In the genomic region with DNA sequence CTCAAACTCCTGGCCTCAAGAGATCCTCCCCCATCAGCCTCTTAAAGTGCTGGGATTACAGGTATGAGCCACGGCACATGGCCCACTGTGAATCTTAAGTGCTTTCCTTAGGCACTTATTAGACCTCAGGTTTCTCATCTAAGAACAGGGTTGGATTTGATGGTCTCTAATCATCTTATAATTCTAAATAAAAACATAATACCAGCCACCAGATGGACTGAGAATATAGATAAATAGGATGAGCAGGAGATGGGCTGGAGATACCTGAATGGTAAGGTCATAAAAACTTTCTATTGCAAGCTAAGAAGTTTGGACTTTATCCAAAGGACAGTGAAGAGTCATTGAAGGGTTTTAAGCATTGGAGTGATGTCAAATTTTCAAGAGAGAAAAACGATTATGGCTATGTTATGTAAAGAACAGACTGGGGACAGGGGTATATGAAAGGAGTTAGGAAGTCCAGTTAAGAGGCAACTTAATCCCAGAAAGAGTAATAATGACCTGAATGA, we compare ENCODE assay signal across 20 cellular contexts.
DNase-seq lines count a peak whose midpoint lies in the region; ATAC-seq and TF ChIP-seq lines count a peak whose summit lies in the region.
"Had no signal": no experiment of that assay in that cellular context is flagged by ENCODE, and none has a peak within 500 bp of the region (broad histone marks: within the 10 kb centered on the region; RNA-seq: fewer than 3 reads in every experiment).

No MANE protein-coding gene starts in this region.

- peaks cover 27% of the 10 kb centered on the region for H3K4me1 Mint-ChIP-seq in osteocyte (ENCODE audit: unreplicated experiment)
- H3K4me1 Mint-ChIP-seq in stimulated activated naive CD8-positive, alpha-beta T cell treated with anti-CD3 and anti-CD28 coated beads, Interleukin-15, amount 100 ng/mL, for 72 hours, result no peaks in the 10 kb centered on the region
- H3K4me1 Mint-ChIP-seq: WTC11 had no signal

- H3K9me3 ChIP-seq in SK-N-SH, result no peaks in the 10 kb centered on the region

- no peaks in the 10 kb centered on the region for H4K20me1 ChIP-seq in SK-N-SH (ENCODE audit: insufficient read depth)

- peak; percentile 8 for DNase-seq in NCI-H446 treated with DMSO at 0.1 percent for 48 hours (lab: John Stamatoyannopoulos, UW)
- no peak for DNase-seq in NCI-H446 (lab: John Stamatoyannopoulos, UW)
- DNase-seq in NB4 (ENCODE audit: low read depth), result peak; percentile 22
- DNase-seq in SK-N-SH, result no peak
- DNase-seq in osteocyte (ENCODE audit: extremely low spot score, unreplicated experiment), result no peak
- DNase-seq in stimulated activated naive CD8-positive, alpha-beta T cell treated with anti-CD3 and anti-CD28 coated beads, Interleukin-15, amount 100 ng/mL, for 72 hours, result no peak
- DNase-seq in HT-29 (ENCODE audit: low spot score), result no peak
- DNase-seq: activated CD4-positive, alpha-beta memory T cell treated with anti-CD3 and anti-CD28 coated beads for 36 hours; activated naive CD4-positive, alpha-beta T cell treated with Interleukin-2 at 50 U/mL for 16 hours; aorta; DMS153; effector memory CD8-positive, alpha-beta T cell; glutamatergic neuron; left ventricle myocardium superior; NCI-H1436; NCI-H226; PC-3; T-helper 2 cell had no signal

- no peak for TF ChIP-seq EP300 in SK-N-SH (IDR thresholded peaks at IDR 0.05; ENCODE audit: borderline replicate concordance in 1 of 2, low read depth in 1 of 2, low read length in 1 of 2)

- H3K79me2 ChIP-seq in SK-N-SH (ENCODE audit: insufficient read depth), result no peaks in the 10 kb centered on the region

- peaks cover 9 to 27% of the 10 kb centered on the region in 2 experiments for H3K4me1 ChIP-seq in SK-N-SH (ENCODE audit: control insufficient read depth in 1 of 2, insufficient read depth in 2 of 2, low read depth in 1 of 2, low read length in 1 of 2)

- POLR2A ChIA-PET in SK-N-SH (lab: Yijun Ruan, JAX), result no interaction called here

- no peak for TF ChIP-seq POLR2A in NB4 (IDR thresholded peaks at IDR 0.05; ENCODE audit: extremely low read depth, insufficient read length)

- no peak for ATAC-seq in stimulated activated naive CD8-positive, alpha-beta T cell treated with anti-CD3 and anti-CD28 coated beads, Interleukin-15, amount 100 ng/mL, for 72 hours
- no peak for ATAC-seq in GM21515 (IDR thresholded peaks at IDR 0.05; ENCODE audit: unreplicated experiment)
- ATAC-seq: effector memory CD8-positive, alpha-beta T cell; left ventricle myocardium superior; PC-3; WTC11 had no signal

- 43% methylated on average over 2 of the region's 2 CpGs for WGBS in SK-N-SH (ENCODE audit: low lambda C conversion rate)

- peak overlapping the region; percentile 55 for H3K27ac Mint-ChIP-seq in osteocyte (ENCODE audit: unreplicated experiment)
- H3K27ac Mint-ChIP-seq in stimulated activated naive CD8-positive, alpha-beta T cell treated with anti-CD3 and anti-CD28 coated beads, Interleukin-15, amount 100 ng/mL, for 72 hours, result no peak overlapping the region
- H3K27ac Mint-ChIP-seq: activated CD4-positive, alpha-beta memory T cell treated with anti-CD3 and anti-CD28 coated beads for 36 hours; effector memory CD8-positive, alpha-beta T cell; WTC11 had no signal

- H3F3A ChIP-seq in SK-N-SH (replicated peaks; ENCODE audit: insufficient read depth), result peaks cover 17% of the 10 kb centered on the region

- peaks cover 0 to 3% of the 10 kb centered on the region in 2 experiments for H3K36me3 ChIP-seq in SK-N-SH (replicated peaks in 1 of 2; ENCODE audit: control insufficient read depth in 1 of 2, insufficient read depth in 2 of 2, low read length in 1 of 2)

- CTCF ChIA-PET in SK-N-SH (lab: Yijun Ruan, JAX), result interaction anchor here (1.0 to 2.0 kb wide), 3 partner anchors 17 to 221 kb away, joined by 3 to 9 read pairs (median 5); no protein-coding TSS in a partner anchor

- H3K9ac ChIP-seq in SK-N-SH, result no peak overlapping the region

- peak overlapping the region in 1 of 2 experiments; percentile 31; a peak in 2 of 4 replicates for H3K27ac ChIP-seq in SK-N-SH (ENCODE audit: low read depth in 2 of 2, low read length in 1 of 2)

- no peaks in the 10 kb centered on the region for H3K27me3 Mint-ChIP-seq in osteocyte (ENCODE audit: unreplicated experiment)
- no peaks in the 10 kb centered on the region for H3K27me3 Mint-ChIP-seq in stimulated activated naive CD8-positive, alpha-beta T cell treated with anti-CD3 and anti-CD28 coated beads, Interleukin-15, amount 100 ng/mL, for 72 hours
- H3K27me3 Mint-ChIP-seq: activated CD4-positive, alpha-beta memory T cell treated with anti-CD3 and anti-CD28 coated beads for 36 hours; effector memory CD8-positive, alpha-beta T cell had no signal

- no peak overlapping the region for H2AFZ ChIP-seq in SK-N-SH (ENCODE audit: low read depth)

- H3K27me3 ChIP-seq in SK-N-SH (ENCODE audit: insufficient read depth), result no peaks in the 10 kb centered on the region

- H3K9me2 ChIP-seq in SK-N-SH, result no peaks in the 10 kb centered on the region

- peaks cover 8% of the 10 kb centered on the region for H3K36me3 Mint-ChIP-seq in osteocyte (ENCODE audit: unreplicated experiment)
- H3K36me3 Mint-ChIP-seq: WTC11 had no signal

- TF ChIP-seq CTCF in NB4 (IDR thresholded peaks at IDR 0.05; ENCODE audit: low read depth, low read length), result no peak
- TF ChIP-seq CTCF in SK-N-SH (IDR thresholded peaks at IDR 0.05), result no peak
- TF ChIP-seq CTCF in osteocyte (IDR thresholded peaks at IDR 0.05), result no peak

- peak overlapping the region; percentile 2; the same call in 1 of the 2 replicates for H3K4me2 ChIP-seq in SK-N-SH

- H3K9me3 Mint-ChIP-seq in osteocyte (ENCODE audit: unreplicated experiment), result no peaks in the 10 kb centered on the region
- H3K9me3 Mint-ChIP-seq in stimulated activated naive CD8-positive, alpha-beta T cell treated with anti-CD3 and anti-CD28 coated beads, Interleukin-15, amount 100 ng/mL, for 72 hours, result no peaks in the 10 kb centered on the region
- H3K9me3 Mint-ChIP-seq: activated CD4-positive, alpha-beta memory T cell treated with anti-CD3 and anti-CD28 coated beads for 36 hours; effector memory CD8-positive, alpha-beta T cell; WTC11 had no signal

- H3K4me3 Mint-ChIP-seq in osteocyte (ENCODE audit: unreplicated experiment), result peak overlapping the region; percentile 7
- no peak overlapping the region for H3K4me3 Mint-ChIP-seq in stimulated activated naive CD8-positive, alpha-beta T cell treated with anti-CD3 and anti-CD28 coated beads, Interleukin-15, amount 100 ng/mL, for 72 hours
- H3K4me3 Mint-ChIP-seq: activated CD4-positive, alpha-beta memory T cell treated with anti-CD3 and anti-CD28 coated beads for 36 hours; effector memory CD8-positive, alpha-beta T cell; WTC11 had no signal

- H3K4me3 ChIP-seq in NB4 (ENCODE audit: low read depth, low read length), result no peak overlapping the region
- H3K4me3 ChIP-seq in SK-N-SH (ENCODE audit: low read depth in 2 of 2, low read length in 1 of 2), result no peak overlapping the region

- no peak for TF ChIP-seq RAD21 in SK-N-SH (IDR thresholded peaks at IDR 0.05; ENCODE audit: low read length)

TF ChIP-seq in SK-N-SH, 30 proteins besides CTCF, POLR2A, EP300 and RAD21:
- TF ChIP-seq, protein P1, sequence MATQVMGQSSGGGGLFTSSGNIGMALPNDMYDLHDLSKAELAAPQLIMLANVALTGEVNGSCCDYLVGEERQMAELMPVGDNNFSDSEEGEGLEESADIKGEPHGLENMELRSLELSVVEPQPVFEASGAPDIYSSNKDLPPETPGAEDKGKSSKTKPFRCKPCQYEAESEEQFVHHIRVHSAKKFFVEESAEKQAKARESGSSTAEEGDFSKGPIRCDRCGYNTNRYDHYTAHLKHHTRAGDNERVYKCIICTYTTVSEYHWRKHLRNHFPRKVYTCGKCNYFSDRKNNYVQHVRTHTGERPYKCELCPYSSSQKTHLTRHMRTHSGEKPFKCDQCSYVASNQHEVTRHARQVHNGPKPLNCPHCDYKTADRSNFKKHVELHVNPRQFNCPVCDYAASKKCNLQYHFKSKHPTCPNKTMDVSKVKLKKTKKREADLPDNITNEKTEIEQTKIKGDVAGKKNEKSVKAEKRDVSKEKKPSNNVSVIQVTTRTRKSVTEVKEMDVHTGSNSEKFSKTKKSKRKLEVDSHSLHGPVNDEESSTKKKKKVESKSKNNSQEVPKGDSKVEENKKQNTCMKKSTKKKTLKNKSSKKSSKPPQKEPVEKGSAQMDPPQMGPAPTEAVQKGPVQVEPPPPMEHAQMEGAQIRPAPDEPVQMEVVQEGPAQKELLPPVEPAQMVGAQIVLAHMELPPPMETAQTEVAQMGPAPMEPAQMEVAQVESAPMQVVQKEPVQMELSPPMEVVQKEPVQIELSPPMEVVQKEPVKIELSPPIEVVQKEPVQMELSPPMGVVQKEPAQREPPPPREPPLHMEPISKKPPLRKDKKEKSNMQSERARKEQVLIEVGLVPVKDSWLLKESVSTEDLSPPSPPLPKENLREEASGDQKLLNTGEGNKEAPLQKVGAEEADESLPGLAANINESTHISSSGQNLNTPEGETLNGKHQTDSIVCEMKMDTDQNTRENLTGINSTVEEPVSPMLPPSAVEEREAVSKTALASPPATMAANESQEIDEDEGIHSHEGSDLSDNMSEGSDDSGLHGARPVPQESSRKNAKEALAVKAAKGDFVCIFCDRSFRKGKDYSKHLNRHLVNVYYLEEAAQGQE (IDR thresholded peaks at IDR 0.05; ENCODE audit: low read depth, low read length), result no peak
- TF ChIP-seq FOXM1 (IDR thresholded peaks at IDR 0.05; ENCODE audit: low read depth) (no peak), NFIC (IDR thresholded peaks at IDR 0.05; ENCODE audit: borderline replicate concordance) (peak; percentile 28; the same call in 1 of the 2 replicates), GABPA (IDR thresholded peaks at IDR 0.05; ENCODE audit: low read depth) (no peak), FOSL2 (IDR thresholded peaks at IDR 0.05; ENCODE audit: borderline replicate concordance, low read depth) (no peak)

Comparison
In these comparisons a context has a peak if more than half of its experiments do, and no peak if none do; other contexts are left out.
1. DNase-seq: peak in NCI-H446 treated with DMSO at 0.1 percent for 48 hours (single experiment) and NB4 (single experiment); none in NCI-H446 (0 of 2), SK-N-SH (single experiment), osteocyte (single experiment), stimulated activated naive CD8-positive, alpha-beta T cell treated with anti-CD3 and anti-CD28 coated beads, Interleukin-15, amount 100 ng/mL, for 72 hours (0 of 2) and HT-29 (single experiment).